6 cellular contexts compared by ENCODE assay signal in genomic region chr15:61250613-61251012, GRCh38.
"Had no signal": no experiment of that assay in that cellular context is flagged by ENCODE, and none has a peak within 500 bp of the region (broad histone marks: within the 10 kb centered on the region; RNA-seq: fewer than 3 reads in every experiment).

No MANE protein-coding gene starts in this region.

- H3K4me1 Mint-ChIP-seq: IgD-negative memory B cell had no signal

- H3K27ac Mint-ChIP-seq: IgD-negative memory B cell had no signal

- ATAC-seq: HepG2, K562 had no signal

- DNase-seq: IMR-90, KBM-7 had no signal

- H3K4me3 Mint-ChIP-seq: IgD-negative memory B cell had no signal

- H3K4me3 ChIP-seq: K562 had no signal

- H3K27ac ChIP-seq: HL-60 had no signal
